ENCODE assay signal across 1 cellular context in the genomic region with DNA sequence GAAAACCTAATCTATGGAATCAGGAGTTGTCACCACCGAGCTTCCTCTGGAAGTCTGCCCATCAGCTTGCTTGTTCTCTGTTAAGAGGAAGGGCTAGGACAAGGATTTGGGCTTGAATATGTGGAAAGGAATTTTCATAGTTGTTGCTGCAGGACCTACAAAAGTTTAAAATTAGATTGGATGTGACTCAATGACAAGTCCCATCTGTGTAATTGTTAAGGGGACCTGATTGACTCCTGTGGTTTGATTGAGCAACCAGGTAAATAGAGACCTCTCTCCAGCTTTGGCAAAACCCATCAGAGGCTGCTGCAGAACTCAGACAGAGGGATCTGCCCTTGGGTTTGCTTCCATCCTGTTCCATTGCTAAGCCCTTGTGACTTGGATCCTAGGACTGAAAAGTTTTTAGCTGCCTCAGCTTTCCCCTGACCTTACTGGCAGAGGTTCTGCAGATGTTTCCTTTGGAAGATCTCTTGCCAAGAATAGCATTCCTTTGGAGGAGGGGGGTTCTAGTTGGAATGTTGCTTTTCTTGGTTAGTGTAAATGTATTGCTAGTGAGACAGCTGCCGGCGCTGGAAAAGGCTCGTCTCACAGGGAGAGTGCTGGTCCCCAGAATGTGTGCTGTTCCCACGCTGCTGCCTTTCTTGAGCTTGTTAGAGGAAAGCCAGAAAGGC.
TF ChIP-seq lines count a peak whose summit lies in the region.

No MANE protein-coding gene starts in this region.

TF ChIP-seq in H1, 55 proteins besides CTCF, POLR2A, EP300 and RAD21:
- TF ChIP-seq ASH2L (IDR thresholded peaks at IDR 0.05; ENCODE audit: low read length) (no peak), KDM4A (IDR thresholded peaks at IDR 0.05; ENCODE audit: low read depth, low read length, severe bottlenecking) (no peak), POLR2AphosphoS5 (IDR thresholded peaks at IDR 0.05; ENCODE audit: low read depth, low read length) (peak; percentile 45; the same call in 1 of the 2 replicates), SIX5 (IDR thresholded peaks at IDR 0.05; ENCODE audit: low read depth, low read length) (no peak), TAF1 (IDR thresholded peaks at IDR 0.05; ENCODE audit: low read depth, low read length) (no peak), BCL11A (IDR thresholded peaks at IDR 0.05; ENCODE audit: low read depth in 2 of 2, low read length in 2 of 2) (no peak), TAF7 (optimal IDR thresholded peaks at IDR 0.05; ENCODE audit: borderline replicate concordance, low read depth, low read length) (no peak), SIN3A (conservative IDR thresholded peaks at IDR 0.05 in 1 of 2, IDR thresholded peaks at IDR 0.05 in 1 of 2; ENCODE audit: low read depth in 1 of 2, low read length in 2 of 2) (no peak)
